In genomic region chr7:133794490-133794889, GRCh38 we compare ENCODE assay signal across 21 cellular contexts.
DNase-seq lines count a peak whose midpoint lies in the region; FAIRE-seq and TF ChIP-seq lines count a peak whose summit lies in the region.
"Had no signal": no experiment of that assay in that cellular context is flagged by ENCODE, and none has a peak within 500 bp of the region (broad histone marks: within the 10 kb centered on the region; RNA-seq: fewer than 3 reads in every experiment).

No MANE protein-coding gene starts in this region.

- FAIRE-seq in small intestine (lab: Jason Lieb, UNC), result no peak
- FAIRE-seq: GM12891 had no signal

- H3K36me3 ChIP-seq in small intestine (ENCODE audit: control insufficient read depth in 2 of 2, insufficient read depth in 2 of 2, low read length in 2 of 2), result no peaks in the 10 kb centered on the region
- H3K36me3 ChIP-seq: brain microvascular endothelial cell, lower lobe of right lung had no signal

- no peaks in the 10 kb centered on the region for H3K4me1 ChIP-seq in small intestine (ENCODE audit: control insufficient read depth in 2 of 2, insufficient read depth in 1 of 2, low read depth in 1 of 2, low read length in 1 of 2)
- H3K4me1 ChIP-seq: lower lobe of right lung had no signal

- no peak for TF ChIP-seq CTCF in foreskin fibroblast (IDR thresholded peaks at IDR 0.05; ENCODE audit: low read depth, low read length)

- H3K27ac ChIP-seq in small intestine (ENCODE audit: low read depth in 1 of 2, low read length in 1 of 2), result no peak overlapping the region
- H3K27ac ChIP-seq: brain microvascular endothelial cell, lower lobe of right lung, RWPE1 had no signal

- DNase-seq in NCI-H1092 treated with DMSO at 0.1 percent for 48 hours (lab: John Stamatoyannopoulos, UW) (peak; percentile 9), NCI-H1092 (lab: John Stamatoyannopoulos, UW) (no peak), HCEC 1CT (peak; percentile 7), NCI-H2227 treated with DMSO at 0.1 percent for 48 hours (lab: John Stamatoyannopoulos, UW) (peak; percentile 15), foreskin fibroblast (peak; percentile 40 to 68), SKM-1 (lab: John Stamatoyannopoulos, UW; ENCODE audit: unreplicated experiment) (no peak), small intestine (no peak)
- DNase-seq in stimulated activated CD8-positive, alpha-beta memory T cell treated with anti-CD3 and anti-CD28 coated beads, Interleukin-4, amount 100 ng/mL, for 48 hours, result no peak
- DNase-seq: 8988T; activated CD4-positive, alpha-beta T cell treated with anti-CD3 and anti-CD28 coated beads for 36 hours; activated naive CD4-positive, alpha-beta T cell treated with anti-CD3 and anti-CD28 coated beads, Interleukin-2, amount 50 U/mL, for 16 hours; brain microvascular endothelial cell; CD4-positive, alpha-beta T cell; effector CD4-positive, alpha-beta T cell; Karpas-422; lower lobe of right lung; NCI-H510A; retina; stimulated activated CD4-positive, alpha-beta T cell treated with anti-CD3 and anti-CD28 coated beads, Interleukin-1b, Interleukin-23, amount 100 ng/mL, for 48 hours had no signal

- 47 to 50% (median 49%) methylated on average over 2 of the region's 2 CpGs for WGBS in small intestine, 3 donors

- H3K4me3 ChIP-seq in foreskin fibroblast (ENCODE audit: low read depth in 1 of 2, low read length in 2 of 2) (no peak overlapping the region), small intestine (ENCODE audit: low read depth in 1 of 2, low read length in 2 of 2) (no peak overlapping the region)
- H3K4me3 ChIP-seq: lower lobe of right lung had no signal

- no peaks in the 10 kb centered on the region for H3K27me3 ChIP-seq in small intestine (ENCODE audit: control insufficient read depth in 2 of 2, insufficient read depth in 2 of 2, low read length in 2 of 2)
- H3K27me3 ChIP-seq: brain microvascular endothelial cell had no signal

- H3K9me3 ChIP-seq in small intestine (ENCODE audit: control insufficient read depth, low read depth), result no peaks in the 10 kb centered on the region
- H3K9me3 ChIP-seq: lower lobe of right lung had no signal

Comparison
In these comparisons a context has a peak if more than half of its experiments do, and no peak if none do; other contexts are left out.
1. DNase-seq: peak in NCI-H1092 treated with DMSO at 0.1 percent for 48 hours (single experiment), HCEC 1CT (single experiment), NCI-H2227 treated with DMSO at 0.1 percent for 48 hours (single experiment) and foreskin fibroblast (2 of 2); none in NCI-H1092 (single experiment), SKM-1 (single experiment), stimulated activated CD8-positive, alpha-beta memory T cell treated with anti-CD3 and anti-CD28 coated beads, Interleukin-4, amount 100 ng/mL, for 48 hours (single experiment) and small intestine (single experiment).